ENCODE assay signal across 3 cellular contexts in genomic region chr12:49030119-49030518, GRCh38.
TF ChIP-seq lines count a peak whose summit lies in the region.

No MANE protein-coding gene starts in this region.

TF ChIP-seq in GM12891, 5 proteins besides CTCF, POLR2A, EP300 and RAD21:
- no peak for TF ChIP-seq POU2F2 (IDR thresholded peaks at IDR 0.05; ENCODE audit: low read depth, low read length)
- no peak for TF ChIP-seq SPI1 (IDR thresholded peaks at IDR 0.05; ENCODE audit: low read depth, low read length)

TF ChIP-seq in H1, 55 proteins besides CTCF, POLR2A, EP300 and RAD21:
- TF ChIP-seq JUND (IDR thresholded peaks at IDR 0.05; ENCODE audit: low read length), result no peak
- TF ChIP-seq EZH2 (IDR thresholded peaks at IDR 0.05; ENCODE audit: low read depth, low read length, severe bottlenecking), result no peak
- no peak for TF ChIP-seq FOSL1 (IDR thresholded peaks at IDR 0.05; ENCODE audit: insufficient read depth, low read depth, low read length)
- TF ChIP-seq CREB1 (IDR thresholded peaks at IDR 0.05), result no peak
- TF ChIP-seq SP1 (IDR thresholded peaks at IDR 0.05; ENCODE audit: low read depth, low read length), result no peak
- no peak for TF ChIP-seq CBX8 (IDR thresholded peaks at IDR 0.05; ENCODE audit: borderline replicate concordance, low read depth, low read length)
- no peak for TF ChIP-seq CBX5 (IDR thresholded peaks at IDR 0.05; ENCODE audit: low read depth, low read length)
- no peak for TF ChIP-seq TAF1 (IDR thresholded peaks at IDR 0.05; ENCODE audit: low read depth, low read length)
- TF ChIP-seq SAP30 (IDR thresholded peaks at IDR 0.05; ENCODE audit: insufficient read depth, insufficient replicate concordance, low read length), result no peak
- no peak for TF ChIP-seq ZNF274 (IDR thresholded peaks at IDR 0.05; ENCODE audit: borderline replicate concordance, extremely low read depth, low read length)
- TF ChIP-seq BCL11A (IDR thresholded peaks at IDR 0.05; ENCODE audit: low read depth in 2 of 2, low read length in 2 of 2), result no peak
- TF ChIP-seq KDM4A (IDR thresholded peaks at IDR 0.05; ENCODE audit: low read depth, low read length, severe bottlenecking), result no peak
- TF ChIP-seq RBBP5 (IDR thresholded peaks at IDR 0.05; ENCODE audit: borderline replicate concordance, low read depth, low read length), result no peak
- TF ChIP-seq SIX5 (IDR thresholded peaks at IDR 0.05; ENCODE audit: low read depth, low read length), result no peak
- TF ChIP-seq KDM5A (IDR thresholded peaks at IDR 0.05; ENCODE audit: low read length), result no peak

TF ChIP-seq in GM23338, 12 proteins besides CTCF, POLR2A, EP300 and RAD21:
- TF ChIP-seq JUNB (IDR thresholded peaks at IDR 0.05; ENCODE audit: unreplicated experiment), result no peak
- TF ChIP-seq EZH2 (IDR thresholded peaks at IDR 0.05; ENCODE audit: low read depth, unreplicated experiment), result no peak
- no peak for TF ChIP-seq STAT1 (IDR thresholded peaks at IDR 0.05; ENCODE audit: unreplicated experiment)
- TF ChIP-seq EZH2phosphoT487 (IDR thresholded peaks at IDR 0.05; ENCODE audit: unreplicated experiment), result no peak
- TF ChIP-seq NANOG (IDR thresholded peaks at IDR 0.05; ENCODE audit: borderline replicate concordance), result no peak
- no peak for TF ChIP-seq POLR2AphosphoS5 (IDR thresholded peaks at IDR 0.05; ENCODE audit: low read depth)
TF ChIP-seq in GM23338: peak in this region for 0.
